In the genomic region with DNA sequence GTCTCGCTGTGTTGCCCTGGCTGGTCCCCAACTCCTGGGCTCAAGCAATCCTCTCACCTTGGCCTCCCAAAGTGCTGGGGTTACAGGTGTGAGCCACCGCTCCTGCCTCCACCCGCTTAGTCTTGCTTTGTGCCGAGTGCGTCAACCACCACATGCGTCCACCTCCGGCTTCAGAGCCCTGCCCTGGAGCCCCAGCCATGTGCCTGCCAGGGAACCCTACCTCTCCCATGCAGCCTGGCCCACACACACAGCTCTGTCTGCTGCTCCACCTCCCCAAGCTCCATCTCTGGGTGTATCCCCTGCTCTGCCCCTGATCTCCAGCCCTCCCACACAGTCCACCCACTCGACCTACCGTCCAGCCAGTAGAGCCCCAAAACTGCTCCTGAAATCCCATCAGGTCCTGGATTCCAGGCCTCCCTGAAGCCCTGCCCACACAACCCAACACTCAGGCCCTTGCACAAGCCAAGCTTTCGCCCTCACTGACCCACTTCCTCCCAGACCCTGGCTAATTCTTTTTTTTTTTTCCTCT, we compare ENCODE assay signal across 19 cellular contexts. TPM values are rescaled to one million over a fixed set of nuclear protein-coding genes. Genes with fewer than 3 reads are reported as not detected.
"Had no signal": no experiment of that assay in that cellular context is flagged by ENCODE, and none has a peak within 500 bp of the region (broad histone marks: within the 10 kb centered on the region; RNA-seq: fewer than 3 reads in every experiment).

No MANE protein-coding gene starts in this region.

- H3K4me1 ChIP-seq: upper lobe of right lung had no signal

- H3K27me3 ChIP-seq: ovary, testis, upper lobe of right lung had no signal

- ATAC-seq: left cardiac atrium; stimulated activated naive CD8-positive, alpha-beta T cell treated with anti-CD3 and anti-CD28 coated beads, Interleukin-15, Interleukin-2, amounts not matched to agents 100 U/mL and 50 U/mL, for 24 hours; upper lobe of right lung had no signal

- DNase-seq: activated CD4-positive, alpha-beta T cell treated with anti-CD3 and anti-CD28 coated beads for 48 hours; activated gamma-delta T cell; activated naive CD8-positive, alpha-beta T cell treated with anti-CD3 and anti-CD28 coated beads for 36 hours; activated T-cell treated with anti-CD3 and anti-CD28 coated beads, Interleukin-2, amount 50 U/mL, for 1 hour; anterior cingulate cortex; foreskin fibroblast; glutamatergic neuron; left cardiac atrium; ovary; stimulated activated CD4-positive, alpha-beta T cell treated with anti-CD3 and anti-CD28 coated beads, Interleukin-2, amount 100 ng/mL, for 48 hours; stimulated activated naive CD8-positive, alpha-beta T cell treated with anti-CD3 and anti-CD28 coated beads, Interleukin-15, Interleukin-2, amounts not matched to agents 100 U/mL and 50 U/mL, for 24 hours; SW 1271; testis; upper lobe of right lung had no signal

- H3K36me3 ChIP-seq: esophagus muscularis mucosa, ovary, upper lobe of right lung had no signal

- H3K27ac ChIP-seq: esophagus muscularis mucosa, ovary, testis, upper lobe of right lung had no signal

- H3K4me3 ChIP-seq: esophagus muscularis mucosa, ovary, testis, upper lobe of right lung had no signal

- H3K9me3 ChIP-seq: esophagus muscularis mucosa, ovary, testis, upper lobe of right lung had no signal

RNA-seq across cellular contexts. Expression of gene CYP2F1, which starts 9.5 kb away (rescaled TPM):
- total RNA-seq: activated naive CD8-positive, alpha-beta T cell treated with anti-CD3 and anti-CD28 coated beads for 36 hours; chondrocyte; dermis microvascular lymphatic vessel endothelial cell; esophagus muscularis mucosa; left cardiac atrium; lung microvascular endothelial cell; mucosa of gallbladder; ovary; upper lobe of right lung had no signal

RNA-seq across cellular contexts. Expression of gene CYP2A13, which starts 35.5 kb away (rescaled TPM):
- total RNA-seq: activated naive CD8-positive, alpha-beta T cell treated with anti-CD3 and anti-CD28 coated beads for 36 hours; chondrocyte; dermis microvascular lymphatic vessel endothelial cell; esophagus muscularis mucosa; left cardiac atrium; lung microvascular endothelial cell; ovary; upper lobe of right lung had no signal
